In genomic region chr10:71714055-71714454, GRCh38 we compare ENCODE assay signal across 9 cellular contexts. TPM values are rescaled to one million over a fixed set of nuclear protein-coding genes. Genes with fewer than 3 reads are reported as not detected.
DNase-seq lines count a peak whose midpoint lies in the region; ATAC-seq, FAIRE-seq and TF ChIP-seq lines count a peak whose summit lies in the region.
"Had no signal": no experiment of that assay in that cellular context is flagged by ENCODE, and none has a peak within 500 bp of the region (broad histone marks: within the 10 kb centered on the region; RNA-seq: fewer than 3 reads in every experiment).

No MANE protein-coding gene starts in this region.

- H3K4me3 ChIP-seq in left ventricle myocardium inferior: peak overlapping the region; percentile 26
- peak overlapping the region; percentile 9 for H3K4me3 ChIP-seq in naive thymus-derived CD4-positive, alpha-beta T cell (ENCODE audit: low read length)
- H3K4me3 ChIP-seq in uterus: no peak overlapping the region

- TF ChIP-seq POLR2A in uterus (IDR thresholded peaks at IDR 0.05) (no peak), GM12892 (IDR thresholded peaks at IDR 0.05; ENCODE audit: low read depth, low read length) (no peak)

- H3K27me3 ChIP-seq in left ventricle myocardium inferior (ENCODE audit: low read depth): no peaks in the 10 kb centered on the region
- H3K27me3 ChIP-seq in naive thymus-derived CD4-positive, alpha-beta T cell (ENCODE audit: control insufficient read depth in 2 of 2, insufficient read depth in 2 of 2, low read length in 2 of 2): no peaks in the 10 kb centered on the region
- H3K27me3 ChIP-seq in uterus: no peaks in the 10 kb centered on the region

- FAIRE-seq in GM12892 (lab: Jason Lieb, UNC): no peak

- no peak for ATAC-seq in Right ventricle myocardium inferior
- no peak for ATAC-seq in naive thymus-derived CD4-positive, alpha-beta T cell

- no peaks in the 10 kb centered on the region for H3K36me3 Mint-ChIP-seq in naive thymus-derived CD4-positive, alpha-beta T cell

- peak overlapping the region; percentile 93 for H3K27ac ChIP-seq in left ventricle myocardium inferior (replicated peaks)
- H3K27ac ChIP-seq in caudate nucleus (ENCODE audit: low read depth, low read length): peak overlapping the region; percentile 99
- H3K27ac ChIP-seq in naive thymus-derived CD4-positive, alpha-beta T cell (ENCODE audit: low read depth, low read length): peak overlapping the region; percentile 91
- peak overlapping the region; percentile 94 to 95 for H3K27ac ChIP-seq in uterus

- H3K27me3 Mint-ChIP-seq in naive thymus-derived CD4-positive, alpha-beta T cell: no peaks in the 10 kb centered on the region

- peak overlapping the region; percentile 97 to 100 (median 98) for H3K27ac Mint-ChIP-seq in naive thymus-derived CD4-positive, alpha-beta T cell

- H3K36me3 ChIP-seq in left ventricle myocardium inferior (no peaks in the 10 kb centered on the region), uterus (no peaks in the 10 kb centered on the region)
- no peaks in the 10 kb centered on the region for H3K36me3 ChIP-seq in naive thymus-derived CD4-positive, alpha-beta T cell (ENCODE audit: control insufficient read depth in 2 of 3, insufficient read depth in 3 of 3, low read length in 3 of 3)

- H3K9me3 ChIP-seq in left ventricle myocardium inferior (replicated peaks) (no peaks in the 10 kb centered on the region), uterus (no peaks in the 10 kb centered on the region)
- no peaks in the 10 kb centered on the region for H3K9me3 ChIP-seq in naive thymus-derived CD4-positive, alpha-beta T cell (ENCODE audit: control insufficient read depth in 2 of 3, low read length in 3 of 3)

- H3K4me3 Mint-ChIP-seq in naive thymus-derived CD4-positive, alpha-beta T cell: peak overlapping the region; percentile 38 to 86 (median 78)

- intact Hi-C loops in left ventricle myocardium inferior (cut with micrococcal nuclease) (no loop called here), Right ventricle myocardium inferior (cut with DNase I) (no loop called here), uterus (cut with DNase I; ENCODE audit: low total_unique reads) (no loop called here)
- intact Hi-C loops in naive thymus-derived CD4-positive, alpha-beta T cell (cut with micrococcal nuclease): loop anchor here (5.0 kb wide), 1 partner anchor 33 kb away; no protein-coding TSS in a partner anchor

- H3K4me1 Mint-ChIP-seq in naive thymus-derived CD4-positive, alpha-beta T cell: peaks cover 40 to 84% (median 71%) of the 10 kb centered on the region in 7 donors

- no peaks in the 10 kb centered on the region for H3K9me3 Mint-ChIP-seq in naive thymus-derived CD4-positive, alpha-beta T cell

- POLR2A ChIA-PET in naive thymus-derived CD4-positive, alpha-beta T cell (lab: Charles Lee): interaction anchor here (0.7 to 23.5 kb wide), 7 partner anchors 8 to 132 kb away, joined by 3 to 521 read pairs (median 48); partner anchors contain the start of gene VSIR

- H3K4me1 ChIP-seq in left ventricle myocardium inferior: peaks cover 68% of the 10 kb centered on the region
- H3K4me1 ChIP-seq in naive thymus-derived CD4-positive, alpha-beta T cell (ENCODE audit: control insufficient read depth in 2 of 2, insufficient read depth in 2 of 2, low read length in 2 of 2): peaks cover 42 to 58% of the 10 kb centered on the region in 2 donors
- peaks cover 15 to 48% of the 10 kb centered on the region in 2 donors for H3K4me1 ChIP-seq in uterus

- DNase-seq in left ventricle myocardium inferior: no peak
- no peak for DNase-seq in Right ventricle myocardium inferior (ENCODE audit: missing footprints)
- DNase-seq in caudate nucleus (lab: John Stamatoyannopoulos, UW): no peak
- DNase-seq in naive thymus-derived CD4-positive, alpha-beta T cell: peak in 1 of 9 donors; percentile 8
- no peak for DNase-seq in uterus
- DNase-seq in NCI-H345 treated with DMSO at 0.1 percent for 48 hours (lab: John Stamatoyannopoulos, UW; ENCODE audit: unreplicated experiment): no peak
- no peak for DNase-seq in stimulated activated CD4-positive, alpha-beta T cell treated with anti-CD3 and anti-CD28 coated beads, Interleukin-4, amount 100 ng/mL, for 24 hours
- DNase-seq in GM12892 (ENCODE audit: insufficient read length): no peak
- DNase-seq: NCI-H1436 treated with DMSO at 0.1 percent for 48 hours had no signal

- TF ChIP-seq CTCF in left ventricle myocardium inferior (IDR thresholded peaks at IDR 0.05; ENCODE audit: borderline replicate concordance): no peak
- TF ChIP-seq CTCF in uterus (IDR thresholded peaks at IDR 0.05): no peak

- CTCF ChIA-PET in naive thymus-derived CD4-positive, alpha-beta T cell (lab: Charles Lee): interaction anchor here (0.8 to 4.2 kb wide), 4 partner anchors 11 to 59 kb away, joined by 3 to 25 read pairs (median 18); partner anchors contain the start of gene VSIR

RNA-seq across cellular contexts. Expression of gene C10orf105, which starts 5.5 kb away (rescaled TPM):
- total RNA-seq in left ventricle myocardium inferior (0.05 TPM), Right ventricle myocardium inferior (0.05 TPM), uterus (1 to 10 TPM in 1 of 4 donors, under 1 TPM in 1, not detected in 2; 0.07 to 1.2 TPM)
- 1 to 10 TPM in 1 of 5 experiments, under 1 TPM in 4; 0.13 to 1.0 (median 0.19) TPM for total RNA-seq in naive thymus-derived CD4-positive, alpha-beta T cell
- not detected for polyA plus RNA-seq in naive thymus-derived CD4-positive, alpha-beta T cell
- polyA plus RNA-seq in GM12892 (2012; ENCODE audit: missing spikeins): 0.11 TPM

RNA-seq across cellular contexts. Expression of gene VSIR, which starts 59.3 kb away (rescaled TPM):
- total RNA-seq in left ventricle myocardium inferior: 104 TPM
- total RNA-seq in Right ventricle myocardium inferior: 140 TPM
- 100 to 1,000 TPM in 3 of 5 experiments, 10 to 100 TPM in 2; 91.1 to 271 (median 101) TPM for total RNA-seq in naive thymus-derived CD4-positive, alpha-beta T cell
- 100 to 1,000 TPM; 220 to 300 TPM for polyA plus RNA-seq in naive thymus-derived CD4-positive, alpha-beta T cell
- total RNA-seq in uterus: 100 to 1,000 TPM in 1 of 4 donors, 10 to 100 TPM in 3; 18.9 to 127 (median 36.7) TPM
- 2.6 TPM for polyA plus RNA-seq in GM12892 (2012; ENCODE audit: missing spikeins)

Comparison
In these comparisons a context has a peak if more than half of its experiments do, and no peak if none do; other contexts are left out.
1. H3K4me3 ChIP-seq: peak in left ventricle myocardium inferior (single experiment) and naive thymus-derived CD4-positive, alpha-beta T cell (single experiment); none in uterus (0 of 2).
2. intact Hi-C loops: an anchor here in naive thymus-derived CD4-positive, alpha-beta T cell (5.0 kb wide); none called in left ventricle myocardium inferior, Right ventricle myocardium inferior and uterus.
3. Peak in every context shown above with its lines, with median percentiles within 50 percentile points of each other: H3K27ac ChIP-seq.